20 cellular contexts compared by ENCODE assay signal in genomic region chr4:100146756-100147155, GRCh38. TPM values are rescaled to one million over a fixed set of nuclear protein-coding genes. Genes with fewer than 3 reads are reported as not detected.
DNase-seq lines count a peak whose midpoint lies in the region; ATAC-seq and TF ChIP-seq lines count a peak whose summit lies in the region.
"Had no signal": no experiment of that assay in that cellular context is flagged by ENCODE, and none has a peak within 500 bp of the region (broad histone marks: within the 10 kb centered on the region; RNA-seq: fewer than 3 reads in every experiment).

No MANE protein-coding gene starts in this region.

- H3K4me3 Mint-ChIP-seq in T-helper 2 cell treated with Interferon-gamma antibody and Interleukin-4, amounts not matched to agents 5 μg/mL and 100 μg/mL, for 36 hours = no peak overlapping the region

- peaks cover 16% of the 10 kb centered on the region for H3K4me1 Mint-ChIP-seq in T-helper 2 cell treated with Interferon-gamma antibody and Interleukin-4, amounts not matched to agents 5 μg/mL and 100 μg/mL, for 36 hours (ENCODE audit: low read depth)

- ATAC-seq in HG02623 (IDR thresholded peaks at IDR 0.05; ENCODE audit: unreplicated experiment) = no peak
- no peak for ATAC-seq in esophagus mucosa
- no peak for ATAC-seq in HG03097 (IDR thresholded peaks at IDR 0.05; ENCODE audit: low FRiP score, unreplicated experiment)
- ATAC-seq: HCT116, K562 had no signal

- no peak overlapping the region for H3K4me3 ChIP-seq in fibroblast of mammary gland (ENCODE audit: control insufficient read depth, low read depth, low read length)
- H3K4me3 ChIP-seq: GM23248, K562 had no signal

- DNase-seq in NCI-H1694 treated with DMSO at 0.1 percent for 48 hours (lab: John Stamatoyannopoulos, UW) (peak; percentile 2), NCI-H1694 (lab: John Stamatoyannopoulos, UW) (no peak), NCI-H446 (lab: John Stamatoyannopoulos, UW) (peak; percentile 48 to 91), fibroblast of mammary gland (ENCODE audit: low read depth) (peak; percentile 20)
- DNase-seq in T-helper 2 cell treated with Interferon-gamma antibody and Interleukin-4, amounts not matched to agents 5 μg/mL and 100 μg/mL, for 36 hours (ENCODE audit: low spot score) = no peak
- DNase-seq: 8988T, C1 segment of cervical spinal cord, DMS153, GM23248, NCI-H1092 treated with DMSO at 0.1 percent for 48 hours, NCI-H226, NCI-H526 treated with DMSO at 0.1 percent for 48 hours, OCI-M1, SHP77 treated with DMSO at 0.1 percent for 48 hours had no signal

- no peaks in the 10 kb centered on the region for H3K36me3 Mint-ChIP-seq in T-helper 2 cell treated with Interferon-gamma antibody and Interleukin-4, amounts not matched to agents 5 μg/mL and 100 μg/mL, for 36 hours (ENCODE audit: low read depth)

- TF ChIP-seq CTCF in fibroblast of mammary gland (conservative IDR thresholded peaks at IDR 0.05; ENCODE audit: control insufficient read depth, insufficient read depth, low read depth, low read length) = no peak

- H3K27ac Mint-ChIP-seq in T-helper 2 cell treated with Interferon-gamma antibody and Interleukin-4, amounts not matched to agents 5 μg/mL and 100 μg/mL, for 36 hours = no peak overlapping the region

- H3K9me3 Mint-ChIP-seq in T-helper 2 cell treated with Interferon-gamma antibody and Interleukin-4, amounts not matched to agents 5 μg/mL and 100 μg/mL, for 36 hours = no peaks in the 10 kb centered on the region

- H3K27me3 Mint-ChIP-seq in T-helper 2 cell treated with Interferon-gamma antibody and Interleukin-4, amounts not matched to agents 5 μg/mL and 100 μg/mL, for 36 hours (ENCODE audit: low read depth) = no peaks in the 10 kb centered on the region

RNA-seq across cellular contexts. Expression of gene DDIT4L, which starts 43.5 kb away (rescaled TPM):
- total RNA-seq in esophagus mucosa = 0.56 TPM
- total RNA-seq: K562, RPMI7951 had no signal

Comparison
In these comparisons a context has a peak if more than half of its experiments do, and no peak if none do; other contexts are left out.
1. DNase-seq: peak in NCI-H1694 treated with DMSO at 0.1 percent for 48 hours (single experiment), NCI-H446 (2 of 2) and fibroblast of mammary gland (single experiment); none in NCI-H1694 (single experiment) and T-helper 2 cell treated with Interferon-gamma antibody and Interleukin-4, amounts not matched to agents 5 μg/mL and 100 μg/mL, for 36 hours (single experiment).